ENCODE assay signal across 8 cellular contexts in genomic region chr22:20130319-20130718, GRCh38. TPM values are rescaled to one million over a fixed set of nuclear protein-coding genes. Genes with fewer than 3 reads are reported as not detected.
DNase-seq lines count a peak whose midpoint lies in the region; ATAC-seq and TF ChIP-seq lines count a peak whose summit lies in the region.

No MANE protein-coding gene starts in this region.

- CTCF ChIA-PET in activated CD8-positive, alpha-beta T cell treated with anti-CD3 and anti-CD28 coated beads, Interleukin-2, amount 10 ng/mL, durations not matched to agents 7 days and 5 days (lab: Charles Lee) = interaction anchor here (0.9 to 3.6 kb wide), 8 partner anchors 8 to 161 kb away, joined by 3 to 28 read pairs (median 6); partner anchors contain the start of genes RANBP1 and TRMT2A
- CTCF ChIA-PET in PC-9 (lab: Charles Lee) = no interaction called here

- H3K4me3 Mint-ChIP-seq in stimulated activated naive CD8-positive, alpha-beta T cell treated with anti-CD3 and anti-CD28 coated beads, Interleukin-15, Interleukin-2, amounts not matched to agents 100 ng/mL and 50 ng/mL, for 24 hours = peak overlapping the region; percentile 30
- H3K4me3 Mint-ChIP-seq in activated CD8-positive, alpha-beta T cell treated with anti-CD3 and anti-CD28 coated beads, Interleukin-2, amount 10 ng/mL, durations not matched to agents 7 days and 5 days = peak overlapping the region; percentile 62

- H3K4me1 ChIP-seq in lower lobe of right lung = peaks cover 36% of the 10 kb centered on the region
- peaks cover 42% of the 10 kb centered on the region for H3K4me1 ChIP-seq in vagina
- H3K4me1 ChIP-seq in PC-9 (replicated peaks; ENCODE audit: insufficient read depth) = no peaks in the 10 kb centered on the region; the same call in 1 of the 2 replicates

- H3K4me2 ChIP-seq in PC-9 = no peak overlapping the region

- H3K4me3 ChIP-seq in lower lobe of right lung (peak overlapping the region; percentile 92), vagina (peak overlapping the region in 1 of 2 donors; percentile 97), PC-9 (no peak overlapping the region)

- peaks cover 8% of the 10 kb centered on the region; the same call in 1 of the 2 replicates for H3F3A ChIP-seq in PC-9 (ENCODE audit: insufficient read depth, low read depth)

- H3K27ac Mint-ChIP-seq in stimulated activated naive CD8-positive, alpha-beta T cell treated with anti-CD3 and anti-CD28 coated beads, Interleukin-15, Interleukin-2, amounts not matched to agents 100 ng/mL and 50 ng/mL, for 24 hours = no peak overlapping the region
- no peak overlapping the region for H3K27ac Mint-ChIP-seq in activated CD8-positive, alpha-beta T cell treated with anti-CD3 and anti-CD28 coated beads, Interleukin-2, amount 10 ng/mL, durations not matched to agents 7 days and 5 days

- H3K27ac ChIP-seq in lower lobe of right lung (peak overlapping the region; percentile 95), vagina (peak overlapping the region; percentile 89), PC-9 (no peak overlapping the region)

- H4K20me1 ChIP-seq in PC-9 (ENCODE audit: insufficient read depth) = peaks cover 7% of the 10 kb centered on the region; the same call in 1 of the 2 replicates

- H3K9me3 Mint-ChIP-seq in stimulated activated naive CD8-positive, alpha-beta T cell treated with anti-CD3 and anti-CD28 coated beads, Interleukin-15, Interleukin-2, amounts not matched to agents 100 ng/mL and 50 ng/mL, for 24 hours = no peaks in the 10 kb centered on the region
- H3K9me3 Mint-ChIP-seq in activated CD8-positive, alpha-beta T cell treated with anti-CD3 and anti-CD28 coated beads, Interleukin-2, amount 10 ng/mL, durations not matched to agents 7 days and 5 days (ENCODE audit: insufficient read depth) = no peaks in the 10 kb centered on the region

- intact Hi-C loops in lower lobe of right lung (cut with DNase I) (no loop called here), vagina (cut with DNase I) (loop anchor here (2.0 kb wide), 1 partner anchor 50 kb away; the partner anchor contains the start of gene DGCR8), PC-9 (cut with micrococcal nuclease; ENCODE audit: unreplicated experiment) (no loop called here)

- no peaks in the 10 kb centered on the region for H3K27me3 ChIP-seq in lower lobe of right lung (ENCODE audit: low read depth)
- no peaks in the 10 kb centered on the region for H3K27me3 ChIP-seq in vagina
- no peaks in the 10 kb centered on the region for H3K27me3 ChIP-seq in PC-9 (ENCODE audit: insufficient read depth, low read depth)

- H3K4me1 Mint-ChIP-seq in stimulated activated naive CD8-positive, alpha-beta T cell treated with anti-CD3 and anti-CD28 coated beads, Interleukin-15, Interleukin-2, amounts not matched to agents 100 ng/mL and 50 ng/mL, for 24 hours (ENCODE audit: low read depth) = peaks cover 42% of the 10 kb centered on the region
- H3K4me1 Mint-ChIP-seq in activated CD8-positive, alpha-beta T cell treated with anti-CD3 and anti-CD28 coated beads, Interleukin-2, amount 10 ng/mL, durations not matched to agents 7 days and 5 days (ENCODE audit: low read depth) = peaks cover 24% of the 10 kb centered on the region

- no TSS peak for BruUV-seq in PC-9 (replicated peaks; lab: Mats Ljungman, UMichigan)

- no peaks in the 10 kb centered on the region for H3K9me3 ChIP-seq in lower lobe of right lung
- no peaks in the 10 kb centered on the region for H3K9me3 ChIP-seq in vagina
- H3K9me3 ChIP-seq in PC-9 (ENCODE audit: insufficient read depth, low read depth) = no peaks in the 10 kb centered on the region

- POLR2A ChIA-PET in activated CD8-positive, alpha-beta T cell treated with anti-CD3 and anti-CD28 coated beads, Interleukin-2, amount 10 ng/mL, durations not matched to agents 7 days and 5 days (lab: Charles Lee) = interaction anchor here (1.8 kb wide), 1 partner anchor 13 kb away, joined by 6 read pairs; the partner anchor contains the start of gene TRMT2A
- POLR2A ChIA-PET in PC-9 (lab: Charles Lee; ENCODE audit: unreplicated experiment) = no interaction called here

- H3K79me2 ChIP-seq in PC-9 (ENCODE audit: low read depth) = no peaks in the 10 kb centered on the region

- TF ChIP-seq CTCF in lower lobe of right lung (IDR thresholded peaks at IDR 0.05) (no peak), vagina (IDR thresholded peaks at IDR 0.05) (no peak), PC-9 (conservative IDR thresholded peaks at IDR 0.05) (no peak)

- H3K27me3 Mint-ChIP-seq in stimulated activated naive CD8-positive, alpha-beta T cell treated with anti-CD3 and anti-CD28 coated beads, Interleukin-15, Interleukin-2, amounts not matched to agents 100 ng/mL and 50 ng/mL, for 24 hours = no peaks in the 10 kb centered on the region
- H3K27me3 Mint-ChIP-seq in activated CD8-positive, alpha-beta T cell treated with anti-CD3 and anti-CD28 coated beads, Interleukin-2, amount 10 ng/mL, durations not matched to agents 7 days and 5 days (ENCODE audit: low read depth) = no peaks in the 10 kb centered on the region

- no peak overlapping the region for H2AFZ ChIP-seq in PC-9

- DNase-seq in stimulated activated naive CD8-positive, alpha-beta T cell treated with anti-CD3 and anti-CD28 coated beads, Interleukin-15, Interleukin-2, amounts not matched to agents 100 U/mL and 50 U/mL, for 24 hours = no peak
- peak; percentile 41 for DNase-seq in activated CD8-positive, alpha-beta T cell treated with anti-CD3 and anti-CD28 coated beads, Interleukin-2, amount 10 ng/mL, durations not matched to agents 7 days and 5 days
- no peak for DNase-seq in lower lobe of right lung
- DNase-seq in vagina (ENCODE audit: extremely low spot score in 2 of 2) = no peak
- no peak for DNase-seq in NOMO-1 treated with dmso at 0.1 percent for 144 hours (lab: John Stamatoyannopoulos, UW; ENCODE audit: unreplicated experiment)
- DNase-seq in PC-9 = no peak

- H3K9me2 ChIP-seq in PC-9 (ENCODE audit: insufficient read depth) = no peaks in the 10 kb centered on the region

- peaks cover 24% of the 10 kb centered on the region for H3K36me3 ChIP-seq in lower lobe of right lung
- peaks cover 0 to 16% of the 10 kb centered on the region in 2 donors for H3K36me3 ChIP-seq in vagina
- no peaks in the 10 kb centered on the region for H3K36me3 ChIP-seq in PC-9 (ENCODE audit: low read depth)

- TF ChIP-seq POLR2A in vagina (IDR thresholded peaks at IDR 0.05) = no peak

- peaks cover 23% of the 10 kb centered on the region for H3K36me3 Mint-ChIP-seq in stimulated activated naive CD8-positive, alpha-beta T cell treated with anti-CD3 and anti-CD28 coated beads, Interleukin-15, Interleukin-2, amounts not matched to agents 100 ng/mL and 50 ng/mL, for 24 hours (ENCODE audit: low read depth)
- peaks cover 22% of the 10 kb centered on the region for H3K36me3 Mint-ChIP-seq in activated CD8-positive, alpha-beta T cell treated with anti-CD3 and anti-CD28 coated beads, Interleukin-2, amount 10 ng/mL, durations not matched to agents 7 days and 5 days (ENCODE audit: low read depth)

- ATAC-seq in stimulated activated naive CD8-positive, alpha-beta T cell treated with anti-CD3 and anti-CD28 coated beads, Interleukin-15, Interleukin-2, amounts not matched to agents 100 U/mL and 50 U/mL, for 24 hours = no peak
- ATAC-seq in activated CD8-positive, alpha-beta T cell treated with anti-CD3 and anti-CD28 coated beads, Interleukin-2, amount 10 ng/mL, durations not matched to agents 7 days and 5 days = no peak
- ATAC-seq in lower lobe of right lung (no peak), GM21529 (IDR thresholded peaks at IDR 0.05; ENCODE audit: unreplicated experiment) (no peak)

RNA-seq across cellular contexts. Expression of gene ZDHHC8, which starts 1.3 kb away (rescaled TPM):
- 10 to 100 TPM; 60.5 to 65.5 TPM for total RNA-seq in activated CD8-positive, alpha-beta T cell treated with anti-CD3 and anti-CD28 coated beads, Interleukin-2, amount 10 ng/mL, durations not matched to agents 7 days and 5 days
- total RNA-seq in lower lobe of right lung = 77.2 TPM
- total RNA-seq in vagina = 22.6 TPM
- 34.4 and 46.8 TPM in 2 replicates for total RNA-seq in PC-9 (2021)

RNA-seq across cellular contexts. Expression of gene TRMT2A, which starts 13.3 kb away (rescaled TPM):
- total RNA-seq in activated CD8-positive, alpha-beta T cell treated with anti-CD3 and anti-CD28 coated beads, Interleukin-2, amount 10 ng/mL, durations not matched to agents 7 days and 5 days = 100 to 1,000 TPM in 1 of 2 experiments, 10 to 100 TPM in 1; 92.1 to 102 TPM
- 70.4 TPM for total RNA-seq in lower lobe of right lung
- 66.5 TPM for total RNA-seq in vagina
- total RNA-seq in PC-9 (2021) = 31.5 and 32.7 TPM in 2 replicates

RNA-seq across cellular contexts. Expression of gene RANBP1, which starts 14.4 kb away (rescaled TPM):
- total RNA-seq in activated CD8-positive, alpha-beta T cell treated with anti-CD3 and anti-CD28 coated beads, Interleukin-2, amount 10 ng/mL, durations not matched to agents 7 days and 5 days = 100 to 1,000 TPM; 320 to 332 TPM
- total RNA-seq in lower lobe of right lung (58.3 TPM), vagina (177 TPM), PC-9 (2021) (168 and 175 TPM in 2 replicates)

RNA-seq across cellular contexts. Expression of gene CCDC188, which starts 20.5 kb away (rescaled TPM):
- total RNA-seq in activated CD8-positive, alpha-beta T cell treated with anti-CD3 and anti-CD28 coated beads, Interleukin-2, amount 10 ng/mL, durations not matched to agents 7 days and 5 days = not detected
- total RNA-seq in lower lobe of right lung (0.77 TPM), vagina (not detected), PC-9 (2021) (not detected in 2 replicates)

RNA-seq across cellular contexts. Expression of gene DGCR8, which starts 50.3 kb away (rescaled TPM):
- total RNA-seq in activated CD8-positive, alpha-beta T cell treated with anti-CD3 and anti-CD28 coated beads, Interleukin-2, amount 10 ng/mL, durations not matched to agents 7 days and 5 days = 10 to 100 TPM; 52.3 to 55.2 TPM
- total RNA-seq in lower lobe of right lung = 29.5 TPM
- 27.3 TPM for total RNA-seq in vagina
- total RNA-seq in PC-9 (2021) = 31.9 and 34.7 TPM in 2 replicates
